In the genomic region with DNA sequence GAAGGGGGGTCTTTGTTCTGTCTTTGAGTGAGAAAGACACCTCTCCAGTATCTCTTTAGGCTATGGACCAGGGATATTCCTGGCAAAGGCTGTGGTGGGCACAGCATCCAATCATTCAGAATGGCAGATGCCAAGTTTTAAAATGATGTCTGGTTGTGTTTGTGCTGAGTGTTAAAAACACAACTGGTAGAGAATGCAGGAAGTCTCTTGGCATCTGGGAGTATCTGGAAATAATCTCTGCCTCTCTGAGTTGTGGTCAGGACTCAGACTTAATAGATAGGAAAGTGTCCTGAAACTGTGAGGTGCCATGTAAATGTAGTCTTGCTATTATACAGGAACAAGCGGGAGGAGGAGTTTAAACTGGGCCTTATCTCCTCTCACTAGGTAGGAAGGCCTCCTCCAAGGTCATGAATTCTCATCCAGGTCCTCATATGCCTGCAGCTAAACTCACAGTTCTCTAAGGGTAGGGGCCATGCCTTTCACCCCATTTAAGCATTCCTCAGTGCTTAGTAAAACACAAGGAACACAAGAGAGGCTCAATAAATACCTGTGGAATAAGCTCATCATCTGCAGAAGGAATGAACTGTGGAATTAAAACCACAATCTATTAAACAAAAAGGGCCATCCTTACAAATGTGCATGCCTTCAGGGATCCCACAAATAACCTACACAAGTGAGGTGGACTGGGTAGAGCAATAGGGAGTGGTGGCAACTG, we compare ENCODE assay signal across 11 cellular contexts.
A peak's percentile ranks its signal among the peaks of the same experiment; 100 is the strongest.
DNase-seq lines count a peak whose midpoint lies in the region; ATAC-seq, FAIRE-seq and TF ChIP-seq lines count a peak whose summit lies in the region.
"Had no signal": no experiment of that assay in that cellular context is flagged by ENCODE, and none has a peak within 500 bp of the region (broad histone marks: within the 10 kb centered on the region; RNA-seq: fewer than 3 reads in every experiment).

No MANE protein-coding gene starts in this region.

- TF ChIP-seq CTCF in CD14-positive monocyte (IDR thresholded peaks at IDR 0.05), result no peak

- no peak overlapping the region for H3K4me3 Mint-ChIP-seq in CD14-positive monocyte

- H3K36me3 Mint-ChIP-seq in CD14-positive monocyte, result no peaks in the 10 kb centered on the region

- H3K27ac ChIP-seq in aorta (ENCODE audit: low read depth in 1 of 2, low read length in 2 of 2), result no peak overlapping the region

- DNase-seq in AG08396 (ENCODE audit: low spot score), result peak; percentile 77
- peak; percentile 97 for DNase-seq in HT1080 (ENCODE audit: low read depth)
- DNase-seq in astrocyte of the hippocampus (ENCODE audit: low read depth, low spot score), result peak; percentile 86
- DNase-seq in kidney glomerular epithelial cell (lab: John Stamatoyannopoulos, UW), result peak; percentile 93
- no peak for DNase-seq in NOMO-1 treated with DMSO at 0.1 percent for 48 hours (lab: John Stamatoyannopoulos, UW; ENCODE audit: unreplicated experiment)
- no peak for DNase-seq in GM19239 (ENCODE audit: insufficient read length, low spot score)
- DNase-seq in aorta, result no peak
- DNase-seq in CD14-positive monocyte (ENCODE audit: low spot score), result no peak
- DNase-seq: C1 segment of cervical spinal cord, KBM-7, T-helper 9 cell had no signal

- H3K9me3 ChIP-seq in aorta (ENCODE audit: control insufficient read depth, low read length), result no peaks in the 10 kb centered on the region

- no peak for FAIRE-seq in GM19239 (lab: Jason Lieb, UNC)

- WGBS in aorta, 2 donors, result 87 to 92% methylated on average over 1 of the region's 1 CpG

- H3K4me1 ChIP-seq in aorta (ENCODE audit: control insufficient read depth in 1 of 2, insufficient read depth in 2 of 2, low read length in 2 of 2), result no peaks in the 10 kb centered on the region

- H3K27me3 ChIP-seq in aorta (ENCODE audit: control insufficient read depth in 1 of 2, insufficient read depth in 2 of 2, low read length in 1 of 2), result no peaks in the 10 kb centered on the region

- H3K9me3 Mint-ChIP-seq in CD14-positive monocyte, result peaks cover 0 to 13% (median 4%) of the 10 kb centered on the region in 7 donors

- no peaks in the 10 kb centered on the region for H3K27me3 Mint-ChIP-seq in CD14-positive monocyte (ENCODE audit: low read depth in 3 of 3)

- intact Hi-C loops in aorta (cut with DNase I) (no loop called here), CD14-positive monocyte (cut with micrococcal nuclease) (no loop called here)

- H3K36me3 ChIP-seq in aorta (ENCODE audit: control insufficient read depth in 1 of 2, insufficient read depth in 2 of 2, low read length in 1 of 2), result no peaks in the 10 kb centered on the region

- no peak for ATAC-seq in aorta (ENCODE audit: low FRiP score)

- H3K27ac Mint-ChIP-seq in CD14-positive monocyte, result no peak overlapping the region

- no peak overlapping the region for H3K4me3 ChIP-seq in aorta (ENCODE audit: low read length in 2 of 2)

- H3K4me1 Mint-ChIP-seq in CD14-positive monocyte, result no peaks in the 10 kb centered on the region

Comparison
In these comparisons a context has a peak if more than half of its experiments do, and no peak if none do; other contexts are left out.
1. DNase-seq: peak in AG08396 (single experiment), HT1080 (single experiment), astrocyte of the hippocampus (single experiment) and kidney glomerular epithelial cell (single experiment); none in NOMO-1 treated with DMSO at 0.1 percent for 48 hours (single experiment), GM19239 (single experiment), aorta (0 of 2) and CD14-positive monocyte (single experiment).